8 cellular contexts compared by ENCODE assay signal in the genomic region with DNA sequence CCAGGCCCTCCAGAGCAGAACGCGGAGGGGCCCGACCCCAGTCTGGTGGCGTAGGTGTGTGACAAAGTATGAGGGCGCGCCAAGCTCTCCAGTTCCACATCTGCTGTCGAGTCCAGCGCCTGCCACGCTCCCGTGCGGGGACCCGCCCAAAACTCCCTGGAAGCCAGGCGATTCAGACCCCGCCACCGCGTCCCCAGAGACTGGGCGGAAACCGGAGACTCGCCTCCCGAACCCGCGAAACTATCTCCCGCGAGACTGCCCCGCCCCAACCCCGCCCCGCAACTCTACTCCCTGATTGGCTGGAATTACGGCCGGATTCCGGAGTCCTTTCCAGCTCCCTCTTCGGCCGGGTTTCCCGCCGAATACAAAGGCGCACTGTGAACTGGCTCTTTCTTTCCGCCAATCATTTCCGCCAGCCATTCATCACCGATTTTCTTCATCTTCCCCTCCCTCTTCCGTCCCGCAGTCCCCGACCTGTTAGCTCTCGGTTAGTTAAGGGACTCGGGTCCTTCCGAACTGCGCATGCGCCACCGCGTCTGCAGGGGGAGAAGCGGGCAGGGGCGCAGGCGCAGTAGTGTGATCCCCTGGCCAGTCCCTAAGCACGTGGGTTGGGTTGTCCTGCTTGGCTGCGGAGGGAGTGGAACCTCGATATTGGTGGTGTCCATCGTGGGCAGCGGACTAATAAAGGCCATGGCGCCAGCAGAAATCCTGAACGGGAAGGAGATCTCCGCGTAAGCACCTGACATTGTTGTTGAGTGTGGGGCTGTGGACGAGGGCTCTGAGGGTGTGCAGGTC.
DNase-seq lines count a peak whose midpoint lies in the region; ATAC-seq and TF ChIP-seq lines count a peak whose summit lies in the region.

Gene MTHFD1 (plus strand): TSS at position 616 of the 795 bp plus-strand sequence. CDS start 75 bp downstream, at position 691.

- ATAC-seq in GM19025 (IDR thresholded peaks at IDR 0.05; ENCODE audit: low read depth, unreplicated experiment): peak; percentile 69
- ATAC-seq in HG03342 (IDR thresholded peaks at IDR 0.05; ENCODE audit: unreplicated experiment): peak; percentile 72
- ATAC-seq in central memory CD8-positive, alpha-beta T cell (replicated peaks; ENCODE audit: extremely low read depth, poor library complexity, severe bottlenecking): peak; percentile 80

- H3K27ac Mint-ChIP-seq in central memory CD8-positive, alpha-beta T cell (ENCODE audit: low read depth): peak within 1 kb of the TSS; percentile 94

- peak within 1 kb of the TSS; percentile 97 for H3K4me3 Mint-ChIP-seq in central memory CD8-positive, alpha-beta T cell

- no peaks in the 10 kb centered on the region for H3K9me3 Mint-ChIP-seq in central memory CD8-positive, alpha-beta T cell

- peaks cover 36% of the 10 kb centered on the region for H3K4me1 Mint-ChIP-seq in central memory CD8-positive, alpha-beta T cell

- H3K27me3 Mint-ChIP-seq in central memory CD8-positive, alpha-beta T cell: no peaks in the 10 kb centered on the region

- DNase-seq in AG09309 (ENCODE audit: low read depth) (peak; percentile 99), NCI-H446 (lab: John Stamatoyannopoulos, UW) (peak; percentile 98 to 99), iris pigment epithelial cell (ENCODE audit: low read depth) (peak; percentile 99)
- DNase-seq in activated CD4-positive, CD25-positive, alpha-beta regulatory T cell treated with anti-CD3 and anti-CD28 coated beads, Interleukin-2, amount 50 U/mL, for 16 hours (ENCODE audit: low read depth, low spot score): peak; percentile 91
- DNase-seq in central memory CD8-positive, alpha-beta T cell (ENCODE audit: low spot score in 2 of 2): peak; percentile 87 to 88
- peak; percentile 92 to 96 for DNase-seq in stimulated activated CD4-positive, alpha-beta T cell treated with anti-CD3 and anti-CD28 coated beads, Interleukin-12 subunit alpha, Interleukin-12 subunit beta, amount 100 ng/mL, for 24 hours (ENCODE audit: low read depth in 2 of 2)

- peaks cover 20% of the 10 kb centered on the region for H3K36me3 Mint-ChIP-seq in central memory CD8-positive, alpha-beta T cell (ENCODE audit: insufficient read depth)

- no peak for TF ChIP-seq CTCF in AG09309 (IDR thresholded peaks at IDR 0.05; ENCODE audit: control insufficient read depth, insufficient read depth, low read depth, low read length, missing control alignments)

- peak within 1 kb of the TSS; percentile 64 for H3K4me3 ChIP-seq in AG09309 (ENCODE audit: control insufficient read depth, low read depth, low read length)

Comparison
In these comparisons a context has a peak if more than half of its experiments do, and no peak if none do; other contexts are left out.
1. Peak in every context shown above with its lines: DNase-seq, ATAC-seq and H3K4me3 ChIP-seq.